Comparison of ENCODE assay signal across 17 cellular contexts in genomic region chr2:145288650-145289496, GRCh38.
DNase-seq lines count a peak whose midpoint lies in the region; ATAC-seq and TF ChIP-seq lines count a peak whose summit lies in the region.
"Had no signal": no experiment of that assay in that cellular context is flagged by ENCODE, and none has a peak within 500 bp of the region (broad histone marks: within the 10 kb centered on the region; RNA-seq: fewer than 3 reads in every experiment).

No MANE protein-coding gene starts in this region.

- no peaks in the 10 kb centered on the region for H3K9me2 ChIP-seq in Loucy (replicated peaks; ENCODE audit: low read depth, low read length)
- no peaks in the 10 kb centered on the region for H3K9me2 ChIP-seq in OCI-LY7 (ENCODE audit: insufficient read depth, low read length)

- no peaks in the 10 kb centered on the region for H4K20me1 ChIP-seq in DND-41 (ENCODE audit: insufficient read depth, low read length)
- no peaks in the 10 kb centered on the region for H4K20me1 ChIP-seq in Loucy (ENCODE audit: insufficient read depth, low read length, poor library complexity, severe bottlenecking)
- H4K20me1 ChIP-seq in OCI-LY7 (ENCODE audit: insufficient read depth, low read length): no peaks in the 10 kb centered on the region

- H3K4me3 ChIP-seq in DND-41 (ENCODE audit: low read depth in 1 of 2, low read length in 2 of 2) (no peak overlapping the region), Loucy (ENCODE audit: low read length, poor library complexity, severe bottlenecking) (no peak overlapping the region), OCI-LY7 (ENCODE audit: low read depth, low read length, poor library complexity, severe bottlenecking) (no peak overlapping the region)
- H3K4me3 ChIP-seq: GM12878, GM23248 had no signal

- no peaks in the 10 kb centered on the region for H3K9me3 ChIP-seq in DND-41 (ENCODE audit: insufficient read depth, low read length, severe bottlenecking)
- no peaks in the 10 kb centered on the region for H3K9me3 ChIP-seq in Loucy (ENCODE audit: insufficient read depth, low read depth, low read length)
- H3K9me3 ChIP-seq in OCI-LY7 (ENCODE audit: low read length): no peaks in the 10 kb centered on the region
- H3K9me3 ChIP-seq: Caco-2 had no signal

- BruUV-seq in OCI-LY7 (replicated peaks; lab: Mats Ljungman, UMichigan): no TSS peak

- H3K4me3 Mint-ChIP-seq in mesothelial cell of epicardium: no peak overlapping the region
- no peak overlapping the region for H3K4me3 Mint-ChIP-seq in effector memory CD8-positive, alpha-beta T cell
- H3K4me3 Mint-ChIP-seq: CD4-positive, alpha-beta memory T cell had no signal

- TF ChIP-seq CTCF in DND-41 (IDR thresholded peaks at IDR 0.05; ENCODE audit: borderline replicate concordance, extremely low read depth, low read length, poor library complexity, severe bottlenecking) (no peak), Loucy (conservative IDR thresholded peaks at IDR 0.05; ENCODE audit: low read length) (no peak), mesothelial cell of epicardium (IDR thresholded peaks at IDR 0.05; ENCODE audit: unreplicated experiment) (no peak), OCI-LY7 (conservative IDR thresholded peaks at IDR 0.05; ENCODE audit: low read length) (no peak)

- no peaks in the 10 kb centered on the region for H3K27me3 Mint-ChIP-seq in mesothelial cell of epicardium (ENCODE audit: low read depth)
- peaks cover 0 to 10% of the 10 kb centered on the region in 2 donors for H3K27me3 Mint-ChIP-seq in effector memory CD8-positive, alpha-beta T cell
- H3K27me3 Mint-ChIP-seq: CD4-positive, alpha-beta memory T cell had no signal

- CTCF ChIA-PET in OCI-LY7 (lab: Charles Lee; ENCODE audit: unreplicated experiment): no interaction called here

- POLR2A ChIA-PET in OCI-LY7 (lab: Charles Lee): interaction anchor here (0.5 to 2.5 kb wide), 6 partner anchors 11 to 57 kb away, joined by 3 to 11 read pairs (median 6); no protein-coding TSS in a partner anchor

- H3K27me3 ChIP-seq in DND-41 (ENCODE audit: insufficient read depth, low read length, poor library complexity) (no peaks in the 10 kb centered on the region), Loucy (ENCODE audit: insufficient read depth, low read length, poor library complexity, severe bottlenecking) (peaks cover 9% of the 10 kb centered on the region)

- H3K4me1 Mint-ChIP-seq in mesothelial cell of epicardium: peaks cover 48% of the 10 kb centered on the region
- no peaks in the 10 kb centered on the region for H3K4me1 Mint-ChIP-seq in effector memory CD8-positive, alpha-beta T cell (ENCODE audit: low read depth in 2 of 2)
- H3K4me1 Mint-ChIP-seq: CD4-positive, alpha-beta memory T cell had no signal

- no peaks in the 10 kb centered on the region for H3F3A ChIP-seq in Loucy (ENCODE audit: low read depth)

- H3K27ac ChIP-seq in DND-41 (ENCODE audit: low read length) (no peak overlapping the region), OCI-LY7 (ENCODE audit: low read depth, low read length, poor library complexity, severe bottlenecking) (no peak overlapping the region)
- H3K27ac ChIP-seq: GM23248 had no signal

- H3K36me3 Mint-ChIP-seq in mesothelial cell of epicardium: no peaks in the 10 kb centered on the region
- no peaks in the 10 kb centered on the region for H3K36me3 Mint-ChIP-seq in effector memory CD8-positive, alpha-beta T cell (ENCODE audit: insufficient read depth)
- H3K36me3 Mint-ChIP-seq: CD4-positive, alpha-beta memory T cell had no signal

- H3K36me3 ChIP-seq in DND-41 (ENCODE audit: insufficient read depth, low read length): no peaks in the 10 kb centered on the region
- H3K36me3 ChIP-seq in Loucy (ENCODE audit: insufficient read depth, low read length): no peaks in the 10 kb centered on the region
- no peaks in the 10 kb centered on the region for H3K36me3 ChIP-seq in OCI-LY7 (ENCODE audit: insufficient read depth, low read length)

- H3K27ac Mint-ChIP-seq in mesothelial cell of epicardium: peak overlapping the region; percentile 0
- no peak overlapping the region for H3K27ac Mint-ChIP-seq in effector memory CD8-positive, alpha-beta T cell
- H3K27ac Mint-ChIP-seq: CD4-positive, alpha-beta memory T cell had no signal

- 0 out of 2 replicates have a peak overlapping the region, but pooled peaks have one; percentile 40 for H2AFZ ChIP-seq in DND-41 (ENCODE audit: low read depth, low read length)
- no peak overlapping the region for H2AFZ ChIP-seq in Loucy (ENCODE audit: low read length)
- no peak overlapping the region for H2AFZ ChIP-seq in OCI-LY7 (ENCODE audit: low read length)
- H2AFZ ChIP-seq: GM23248 had no signal

- intact Hi-C loops in OCI-LY7 (cut with micrococcal nuclease; ENCODE audit: unreplicated experiment): no loop called here

- H3K9me3 Mint-ChIP-seq in mesothelial cell of epicardium: no peaks in the 10 kb centered on the region
- H3K9me3 Mint-ChIP-seq in effector memory CD8-positive, alpha-beta T cell: no peaks in the 10 kb centered on the region

- no peaks in the 10 kb centered on the region for H3K79me2 ChIP-seq in DND-41 (ENCODE audit: insufficient read depth, low read length)
- no peaks in the 10 kb centered on the region for H3K79me2 ChIP-seq in Loucy (ENCODE audit: insufficient read depth, low read length)
- no peaks in the 10 kb centered on the region for H3K79me2 ChIP-seq in OCI-LY7 (ENCODE audit: insufficient read depth, low read depth, low read length)

- H3K4me1 ChIP-seq in DND-41 (ENCODE audit: insufficient read depth, low read length) (peaks cover 14% of the 10 kb centered on the region), Loucy (ENCODE audit: insufficient read depth, low read length, poor library complexity, severe bottlenecking) (peaks cover 14% of the 10 kb centered on the region), OCI-LY7 (ENCODE audit: insufficient read depth, low read length, poor library complexity, severe bottlenecking) (no peaks in the 10 kb centered on the region)
- H3K4me1 ChIP-seq: Caco-2 had no signal

- H3K4me2 ChIP-seq in DND-41 (ENCODE audit: insufficient read depth, low read length) (no peak overlapping the region), Loucy (ENCODE audit: low read depth, low read length, poor library complexity, severe bottlenecking) (peak overlapping the region; percentile 15), OCI-LY7 (ENCODE audit: low read length) (no peak overlapping the region)

- ATAC-seq in DND-41 (ENCODE audit: insufficient read depth, low read depth): peak; percentile 66
- no peak for ATAC-seq in effector memory CD8-positive, alpha-beta T cell (replicated peaks)
- ATAC-seq in HG03095 (IDR thresholded peaks at IDR 0.05; ENCODE audit: unreplicated experiment): no peak
- ATAC-seq: GM12878 had no signal

- DNase-seq in DND-41: no peak
- DNase-seq in astrocyte of the hippocampus (ENCODE audit: low read depth, low spot score): peak; percentile 6
- DNase-seq in mesothelial cell of epicardium (ENCODE audit: low spot score in 2 of 2, unreplicated experiment in 2 of 2): no peak
- DNase-seq in effector memory CD8-positive, alpha-beta T cell: no peak
- DNase-seq in OCI-LY7 (ENCODE audit: low spot score): no peak
- DNase-seq: C1 segment of cervical spinal cord; Caco-2; CD4-positive, alpha-beta memory T cell; DMS153; EL; GDM1; GM23248; H7; HCEC 1CT had no signal

- H3K9ac ChIP-seq in DND-41 (ENCODE audit: low read depth, low read length): no peak overlapping the region
- H3K9ac ChIP-seq in Loucy (ENCODE audit: low read depth, low read length, poor library complexity, severe bottlenecking): no peak overlapping the region
- H3K9ac ChIP-seq: GM23248 had no signal
